ENCODE assay signal across 10 cellular contexts in genomic region chr6:170405311-170405975, GRCh38.
DNase-seq lines count a peak whose midpoint lies in the region; ATAC-seq and TF ChIP-seq lines count a peak whose summit lies in the region.
"Had no signal": no experiment of that assay in that cellular context is flagged by ENCODE, and none has a peak within 500 bp of the region (broad histone marks: within the 10 kb centered on the region; RNA-seq: fewer than 3 reads in every experiment).

No MANE protein-coding gene starts in this region.

- intact Hi-C loops in lower lobe of right lung (cut with DNase I), result no loop called here

- H3K27ac Mint-ChIP-seq in glutamatergic neuron (ENCODE audit: unreplicated experiment), result no peak overlapping the region
- H3K27ac Mint-ChIP-seq: mesothelial cell of epicardium had no signal

- H3K4me3 Mint-ChIP-seq in glutamatergic neuron (ENCODE audit: unreplicated experiment), result no peak overlapping the region
- H3K4me3 Mint-ChIP-seq: mesothelial cell of epicardium had no signal

- H3K36me3 Mint-ChIP-seq in glutamatergic neuron (ENCODE audit: unreplicated experiment), result peaks cover 46% of the 10 kb centered on the region

- H3K9me3 Mint-ChIP-seq in glutamatergic neuron (ENCODE audit: unreplicated experiment), result peaks cover 5% of the 10 kb centered on the region

- H3K27ac ChIP-seq in lower lobe of right lung, result no peak overlapping the region

- peaks cover 62% of the 10 kb centered on the region for H3K36me3 ChIP-seq in lower lobe of right lung

- peaks cover 7% of the 10 kb centered on the region for H3K4me1 Mint-ChIP-seq in glutamatergic neuron (ENCODE audit: low read depth, unreplicated experiment)

- DNase-seq in HFF-Myc (ENCODE audit: extremely low read depth, low read depth) (peak; percentile 62), fibroblast of pulmonary artery (ENCODE audit: low read depth) (peak; percentile 94), skeletal muscle cell (ENCODE audit: low read depth) (peak; percentile 94), glutamatergic neuron (no peak), lower lobe of right lung (no peak), GM10266 (ENCODE audit: extremely low spot score) (no peak)
- DNase-seq: NCI-H526 treated with DMSO at 0.1 percent for 48 hours; stimulated activated CD4-positive, alpha-beta T cell treated with anti-CD3 and anti-CD28 coated beads, Interleukin-15, amount 100 ng/mL, for 24 hours had no signal

- no peaks in the 10 kb centered on the region for H3K27me3 Mint-ChIP-seq in glutamatergic neuron (ENCODE audit: unreplicated experiment)

- ATAC-seq in SK-N-SH treated with all-trans-retinoic acid at 6 μM for 48 hours, result peak; percentile 91
- ATAC-seq in lower lobe of right lung, result no peak

- no peak for TF ChIP-seq CTCF in HFF-Myc (IDR thresholded peaks at IDR 0.05; ENCODE audit: low read depth, low read length, missing control alignments)
- no peak for TF ChIP-seq CTCF in fibroblast of pulmonary artery (IDR thresholded peaks at IDR 0.05; ENCODE audit: low read length, missing control alignments)
- no peak for TF ChIP-seq CTCF in glutamatergic neuron (IDR thresholded peaks at IDR 0.05; ENCODE audit: partially characterized antibody, unreplicated experiment)
- no peak for TF ChIP-seq CTCF in lower lobe of right lung (IDR thresholded peaks at IDR 0.05)
- TF ChIP-seq CTCF in GM10266 (IDR thresholded peaks at IDR 0.05; ENCODE audit: control insufficient read depth, insufficient read depth, low read depth, missing control alignments), result no peak

- no peaks in the 10 kb centered on the region for H3K9me3 ChIP-seq in lower lobe of right lung

- H3K4me3 ChIP-seq in HFF-Myc (replicated peaks; ENCODE audit: low read depth, low read length), result no peak overlapping the region
- no peak overlapping the region for H3K4me3 ChIP-seq in fibroblast of pulmonary artery (replicated peaks; ENCODE audit: low read depth, low read length)
- H3K4me3 ChIP-seq in skeletal muscle cell (ENCODE audit: low read depth, low read length), result no peak overlapping the region
- no peak overlapping the region for H3K4me3 ChIP-seq in lower lobe of right lung

- no peaks in the 10 kb centered on the region for H3K27me3 ChIP-seq in lower lobe of right lung (ENCODE audit: low read depth)

- H3K4me1 ChIP-seq in lower lobe of right lung, result no peaks in the 10 kb centered on the region

TF ChIP-seq in SK-N-SH treated with all-trans-retinoic acid at 6 μM for 48 hours, 23 proteins besides CTCF, POLR2A, EP300 and RAD21:
- TF ChIP-seq ZC3H10 (CRISPR knock-in tag; IDR thresholded peaks at IDR 0.05) (no peak), ISL1 (CRISPR knock-in tag; IDR thresholded peaks at IDR 0.05) (peak; percentile 72; the same call in 1 of the 2 replicates), PATZ1 (CRISPR knock-in tag; IDR thresholded peaks at IDR 0.05; ENCODE audit: borderline replicate concordance) (peak; percentile 62; the same call in 1 of the 2 replicates)

Comparison
In these comparisons a context has a peak if more than half of its experiments do, and no peak if none do; other contexts are left out.
1. DNase-seq: peak in HFF-Myc (single experiment), fibroblast of pulmonary artery (single experiment) and skeletal muscle cell (single experiment); none in glutamatergic neuron (single experiment), lower lobe of right lung (single experiment) and GM10266 (single experiment).